Comparison of ENCODE assay signal across 18 cellular contexts in the genomic region with DNA sequence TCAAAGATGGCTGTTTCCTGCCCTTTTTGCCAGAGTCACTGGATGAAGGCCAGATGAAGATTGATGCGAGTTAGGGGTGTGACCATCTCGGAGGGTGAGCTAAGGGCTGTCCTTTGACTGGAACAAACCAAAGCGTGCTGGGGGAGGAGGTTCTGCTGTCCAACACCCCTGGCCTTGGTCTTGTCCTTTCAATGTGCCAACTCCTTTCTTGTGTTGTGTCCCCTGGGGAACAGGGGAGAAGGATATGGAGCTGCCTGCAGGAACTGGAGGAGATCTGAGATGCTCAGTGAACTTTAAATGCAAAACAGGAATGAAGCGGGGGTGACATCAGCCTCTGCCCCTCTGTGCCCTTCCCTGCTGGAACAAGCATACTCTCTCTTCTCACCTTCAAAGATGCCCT.
"Had no signal": no experiment of that assay in that cellular context is flagged by ENCODE, and none has a peak within 500 bp of the region (broad histone marks: within the 10 kb centered on the region; RNA-seq: fewer than 3 reads in every experiment).

No MANE protein-coding gene starts in this region.

- DNase-seq: cerebellar nuclear complex; colonic mucosa; dermis blood vessel endothelial cell; heart left ventricle; hippocampal formation; left ventricle myocardium inferior; naive thymus-derived CD4-positive, alpha-beta T cell; nephron progenitor cell; posterior cingulate gyrus; sigmoid colon; stimulated activated CD4-positive, alpha-beta T cell treated with anti-CD3 and anti-CD28 coated beads, Interleukin-2, amount 100 ng/mL, for 24 hours; stimulated activated naive CD4-positive, alpha-beta T cell; stomach; substantia nigra; transverse colon had no signal

- H3K4me3 Mint-ChIP-seq: naive thymus-derived CD4-positive, alpha-beta T cell; nephron progenitor cell had no signal

- H3K27me3 ChIP-seq: colonic mucosa, neutrophil, stomach, transverse colon had no signal

- H3K27ac ChIP-seq: colonic mucosa, heart left ventricle, left ventricle myocardium inferior, neutrophil, sigmoid colon, skin epidermis, stomach, thoracic aorta, transverse colon had no signal

- H3K27ac Mint-ChIP-seq: naive thymus-derived CD4-positive, alpha-beta T cell; nephron progenitor cell had no signal

- H3K4me3 ChIP-seq: colonic mucosa, heart left ventricle, left ventricle myocardium inferior, sigmoid colon, skin epidermis, stomach, thoracic aorta, transverse colon had no signal

- H3K36me3 Mint-ChIP-seq: naive thymus-derived CD4-positive, alpha-beta T cell had no signal

- H3K9me3 Mint-ChIP-seq: nephron progenitor cell had no signal

- H3K9me3 ChIP-seq: colonic mucosa, heart left ventricle, left ventricle myocardium inferior, neutrophil, sigmoid colon, stomach, thoracic aorta, transverse colon had no signal

- H3K36me3 ChIP-seq: colonic mucosa, heart left ventricle, left ventricle myocardium inferior, neutrophil, sigmoid colon, stomach, thoracic aorta, transverse colon had no signal

- H3K4me1 ChIP-seq: colonic mucosa, sigmoid colon, stomach, transverse colon had no signal

- H3K4me1 Mint-ChIP-seq: naive thymus-derived CD4-positive, alpha-beta T cell had no signal
